24 cellular contexts compared by ENCODE assay signal in the genomic region with DNA sequence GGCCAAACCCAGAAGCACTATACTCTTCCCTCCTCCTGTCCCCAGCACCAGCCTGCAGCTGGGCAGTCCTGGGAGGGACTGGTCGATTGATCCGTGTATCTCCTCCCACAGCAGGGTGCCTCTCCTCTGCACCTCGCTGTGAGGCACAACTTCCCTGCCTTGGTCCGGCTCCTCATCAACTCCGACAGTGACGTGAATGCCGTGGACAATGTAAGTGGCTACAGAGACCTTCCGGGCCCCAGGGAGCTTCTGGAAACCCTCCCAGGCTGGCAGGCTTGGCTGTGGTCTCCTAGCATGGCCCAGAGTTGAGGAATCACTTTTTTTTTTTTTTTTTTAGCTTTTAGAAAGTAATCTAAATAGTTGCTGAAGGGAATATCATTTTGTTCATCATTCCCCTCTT.
"Had no signal": no experiment of that assay in that cellular context is flagged by ENCODE, and none has a peak within 500 bp of the region (broad histone marks: within the 10 kb centered on the region; RNA-seq: fewer than 3 reads in every experiment).

No MANE protein-coding gene starts in this region.

- ATAC-seq: activated CD4-positive, alpha-beta T cell treated with anti-CD3 and anti-CD28 coated beads for 36 hours; body of pancreas; Panc1 had no signal

- DNase-seq: activated CD4-positive, alpha-beta T cell treated with anti-CD3 and anti-CD28 coated beads for 36 hours; activated CD4-positive, alpha-beta T cell treated with anti-CD3 and anti-CD28 coated beads, Interleukin-2, amount 50 U/mL, for 4 hours; activated CD8-positive, alpha-beta memory T cell treated with anti-CD3 and anti-CD28 coated beads, Interleukin-2, amount 50 U/mL, for 4 hours; activated naive CD4-positive, alpha-beta T cell treated with anti-CD3 and anti-CD28 coated beads, Interleukin-2, amount 50 U/mL, for 16 hours; activated naive CD8-positive, alpha-beta T cell treated with anti-CD3 and anti-CD28 coated beads, Interleukin-2, amount 10 ng/mL, durations not matched to agents 7 days and 5 days; aorta; body of pancreas; central memory CD4-positive, alpha-beta T cell; Karpas-422; NCI-H1048; NCI-H1694; NCI-H2029; NCI-H2107; NCI-H2171 treated with DMSO at 0.1 percent for 48 hours; NCI-H226; NCI-H526 treated with DMSO at 0.1 percent for 48 hours; NCI-H82; OCI-M1; Right ventricle myocardium superior; SJCRH30; SK-N-SH; T-helper 1 cell; WERI-Rb-1 had no signal

- H3K9me3 Mint-ChIP-seq: activated naive CD8-positive, alpha-beta T cell treated with anti-CD3 and anti-CD28 coated beads, Interleukin-2, amount 10 ng/mL, durations not matched to agents 7 days and 5 days had no signal

- H3K4me3 Mint-ChIP-seq: activated CD4-positive, alpha-beta T cell treated with anti-CD3 and anti-CD28 coated beads for 36 hours; activated naive CD8-positive, alpha-beta T cell treated with anti-CD3 and anti-CD28 coated beads, Interleukin-2, amount 10 ng/mL, durations not matched to agents 7 days and 5 days had no signal

- H3K27ac Mint-ChIP-seq: activated CD4-positive, alpha-beta T cell treated with anti-CD3 and anti-CD28 coated beads for 36 hours; activated naive CD8-positive, alpha-beta T cell treated with anti-CD3 and anti-CD28 coated beads, Interleukin-2, amount 10 ng/mL, durations not matched to agents 7 days and 5 days had no signal

- H3K4me1 Mint-ChIP-seq: activated CD4-positive, alpha-beta T cell treated with anti-CD3 and anti-CD28 coated beads for 36 hours had no signal

- H3K27me3 Mint-ChIP-seq: activated CD4-positive, alpha-beta T cell treated with anti-CD3 and anti-CD28 coated beads for 36 hours; activated naive CD8-positive, alpha-beta T cell treated with anti-CD3 and anti-CD28 coated beads, Interleukin-2, amount 10 ng/mL, durations not matched to agents 7 days and 5 days had no signal
